13 cellular contexts compared by ENCODE assay signal in genomic region chr7:77765906-77766800, GRCh38. TPM values are rescaled to one million over a fixed set of nuclear protein-coding genes. Genes with fewer than 3 reads are reported as not detected.
DNase-seq lines count a peak whose midpoint lies in the region; ATAC-seq and TF ChIP-seq lines count a peak whose summit lies in the region.
"Had no signal": no experiment of that assay in that cellular context is flagged by ENCODE, and none has a peak within 500 bp of the region (broad histone marks: within the 10 kb centered on the region; RNA-seq: fewer than 3 reads in every experiment).

No MANE protein-coding gene starts in this region.

- no peak overlapping the region for H3K14ac ChIP-seq in mesenchymal stem cell (ENCODE audit: low read length in 2 of 2)

- POLR2A ChIA-PET in SK-N-SH (lab: Yijun Ruan, JAX): no interaction called here

- H3K9me3 ChIP-seq in mesenchymal stem cell (ENCODE audit: control insufficient read depth, low read length): no peaks in the 10 kb centered on the region
- H3K9me3 ChIP-seq in SK-N-SH: no peaks in the 10 kb centered on the region
- H3K9me3 ChIP-seq: BE2C, testis had no signal

- H3K36me3 ChIP-seq in mesenchymal stem cell (ENCODE audit: control insufficient read depth in 1 of 2, insufficient read depth in 2 of 2, low read depth in 1 of 2, low read length in 2 of 2) (peaks cover 0 to 27% of the 10 kb centered on the region in 2 experiments), SK-N-SH (replicated peaks in 1 of 2; ENCODE audit: control insufficient read depth in 1 of 2, insufficient read depth in 2 of 2, low read length in 1 of 2) (peaks cover 8 to 24% of the 10 kb centered on the region in 2 experiments)

- CTCF ChIA-PET in SK-N-SH (lab: Yijun Ruan, JAX): interaction anchor here (0.6 to 3.7 kb wide), 7 partner anchors 17 to 116 kb away, joined by 3 to 25 read pairs (median 4); no protein-coding TSS in a partner anchor

- H3K27me3 ChIP-seq in mesenchymal stem cell (ENCODE audit: control insufficient read depth in 1 of 2, insufficient read depth in 1 of 2, low read length in 2 of 2) (no peaks in the 10 kb centered on the region), SK-N-SH (ENCODE audit: insufficient read depth) (no peaks in the 10 kb centered on the region)
- H3K27me3 ChIP-seq: BE2C, cardiac muscle cell, testis had no signal

- H4K20me1 ChIP-seq in SK-N-SH (ENCODE audit: insufficient read depth): no peaks in the 10 kb centered on the region

- H2BK120ac ChIP-seq in mesenchymal stem cell (ENCODE audit: low read depth, low read length): no peak overlapping the region

- H3K4me1 ChIP-seq in mesenchymal stem cell (ENCODE audit: control insufficient read depth, insufficient read depth, low read depth, low read length): peaks cover 11% of the 10 kb centered on the region
- no peaks in the 10 kb centered on the region for H3K4me1 ChIP-seq in SK-N-SH (ENCODE audit: control insufficient read depth in 1 of 2, insufficient read depth in 2 of 2, low read depth in 1 of 2, low read length in 1 of 2)
- H3K4me1 ChIP-seq: BE2C, testis had no signal

- H4K91ac ChIP-seq in mesenchymal stem cell (ENCODE audit: low read length): peak overlapping the region; percentile 25

- H2AFZ ChIP-seq in mesenchymal stem cell (ENCODE audit: low read depth, low read length): no peak overlapping the region
- H2AFZ ChIP-seq in SK-N-SH (ENCODE audit: low read depth): no peak overlapping the region

- H3K9ac ChIP-seq in mesenchymal stem cell (ENCODE audit: low read length) (no peak overlapping the region), SK-N-SH (no peak overlapping the region)

- H3K27ac ChIP-seq in mesenchymal stem cell (ENCODE audit: low read length, poor library complexity, severe bottlenecking) (peak overlapping the region; percentile 97), SK-N-SH (ENCODE audit: low read depth in 2 of 2, low read length in 1 of 2) (no peak overlapping the region)
- H3K27ac ChIP-seq: cardiac muscle cell, testis had no signal

- DNase-seq in AG08396 (ENCODE audit: low spot score): peak; percentile 5
- peak; percentile 9 for DNase-seq in HCEC 1CT
- DNase-seq in choroid plexus epithelial cell (ENCODE audit: low read depth): peak; percentile 18
- DNase-seq in mesenchymal stem cell: peak; percentile 53
- DNase-seq in SK-N-SH: no peak
- DNase-seq in stimulated activated CD4-positive, alpha-beta T cell treated with anti-CD3 and anti-CD28 coated beads, Interleukin-4, amount 100 ng/mL, for 1 hour: no peak
- DNase-seq: activated T-cell treated with anti-CD3 and anti-CD28 coated beads, Interleukin-2, amount 50 U/mL, for 48 hours; BE2C; NCI-H2171 treated with DMSO at 0.1 percent for 48 hours; testis had no signal

- TF ChIP-seq CTCF in choroid plexus epithelial cell (conservative IDR thresholded peaks at IDR 0.05; ENCODE audit: low read depth, low read length) (no peak), SK-N-SH (IDR thresholded peaks at IDR 0.05) (no peak)

- no peak overlapping the region for H3K4ac ChIP-seq in mesenchymal stem cell (ENCODE audit: low read depth in 1 of 2, low read length in 2 of 2)

- peaks cover 39% of the 10 kb centered on the region for H3K79me2 ChIP-seq in SK-N-SH (ENCODE audit: insufficient read depth)

- peaks cover 5% of the 10 kb centered on the region for H3K79me1 ChIP-seq in mesenchymal stem cell (replicated peaks; ENCODE audit: low read length, poor library complexity, severe bottlenecking)

- H2AK5ac ChIP-seq in mesenchymal stem cell (ENCODE audit: low read length, severe bottlenecking): peak overlapping the region; percentile 99

- no peaks in the 10 kb centered on the region for H3F3A ChIP-seq in SK-N-SH (replicated peaks; ENCODE audit: insufficient read depth)

- TF ChIP-seq RAD21 in SK-N-SH (IDR thresholded peaks at IDR 0.05; ENCODE audit: low read length): no peak

- no peak for TF ChIP-seq EP300 in SK-N-SH (IDR thresholded peaks at IDR 0.05; ENCODE audit: borderline replicate concordance in 1 of 2, low read depth in 1 of 2, low read length in 1 of 2)

- H2BK12ac ChIP-seq in mesenchymal stem cell (ENCODE audit: low read length in 2 of 2): no peak overlapping the region

- H3K18ac ChIP-seq in mesenchymal stem cell (ENCODE audit: low read depth in 1 of 2, low read length in 2 of 2): no peak overlapping the region

- no peaks in the 10 kb centered on the region for H3K9me2 ChIP-seq in SK-N-SH

- H3K4me3 ChIP-seq in choroid plexus epithelial cell (ENCODE audit: low read depth, low read length) (no peak overlapping the region), mesenchymal stem cell (ENCODE audit: insufficient read depth in 1 of 2, low read depth in 1 of 2, low read length in 2 of 2) (no peak overlapping the region), SK-N-SH (ENCODE audit: low read depth in 2 of 2, low read length in 1 of 2) (no peak overlapping the region)
- H3K4me3 ChIP-seq: cardiac muscle cell, testis had no signal

- no peak overlapping the region for H3K23ac ChIP-seq in mesenchymal stem cell (ENCODE audit: low read length in 2 of 2)

- no peak overlapping the region for H4K8ac ChIP-seq in mesenchymal stem cell (ENCODE audit: low read length)

- H2BK15ac ChIP-seq in mesenchymal stem cell (ENCODE audit: low read depth, poor library complexity, severe bottlenecking): no peak overlapping the region

- 71% methylated on average over 4 of the region's 4 CpGs for WGBS in mesenchymal stem cell
- WGBS in SK-N-SH (ENCODE audit: low lambda C conversion rate): 94% methylated on average over 4 of the region's 4 CpGs

- ATAC-seq in GM21390 (IDR thresholded peaks at IDR 0.05; ENCODE audit: unreplicated experiment) (no peak), GM19351 (IDR thresholded peaks at IDR 0.05; ENCODE audit: unreplicated experiment) (no peak)

- H2BK5ac ChIP-seq in mesenchymal stem cell (ENCODE audit: low read depth, low read length, poor library complexity, severe bottlenecking): peak overlapping the region; percentile 86

- H3K4me2 ChIP-seq in mesenchymal stem cell (ENCODE audit: low read length, poor library complexity, severe bottlenecking) (no peak overlapping the region), SK-N-SH (no peak overlapping the region)

TF ChIP-seq in SK-N-SH, 30 proteins besides CTCF, POLR2A, EP300 and RAD21 (continues in another document):
- TF ChIP-seq MEF2A (IDR thresholded peaks at IDR 0.05; ENCODE audit: borderline replicate concordance, low read depth): no peak
- TF ChIP-seq FOSL2 (IDR thresholded peaks at IDR 0.05; ENCODE audit: borderline replicate concordance, low read depth): no peak
- TF ChIP-seq MXI1 (IDR thresholded peaks at IDR 0.05; ENCODE audit: low read depth, low read length): no peak
- TF ChIP-seq YY1 (IDR thresholded peaks at IDR 0.05; ENCODE audit: low read depth): no peak
- no peak for TF ChIP-seq NFIC (IDR thresholded peaks at IDR 0.05; ENCODE audit: borderline replicate concordance)
- TF ChIP-seq GABPA (IDR thresholded peaks at IDR 0.05; ENCODE audit: low read depth): no peak
- no peak for TF ChIP-seq SMC3 (IDR thresholded peaks at IDR 0.05; ENCODE audit: low read depth, low read length)
- TF ChIP-seq, protein P1, sequence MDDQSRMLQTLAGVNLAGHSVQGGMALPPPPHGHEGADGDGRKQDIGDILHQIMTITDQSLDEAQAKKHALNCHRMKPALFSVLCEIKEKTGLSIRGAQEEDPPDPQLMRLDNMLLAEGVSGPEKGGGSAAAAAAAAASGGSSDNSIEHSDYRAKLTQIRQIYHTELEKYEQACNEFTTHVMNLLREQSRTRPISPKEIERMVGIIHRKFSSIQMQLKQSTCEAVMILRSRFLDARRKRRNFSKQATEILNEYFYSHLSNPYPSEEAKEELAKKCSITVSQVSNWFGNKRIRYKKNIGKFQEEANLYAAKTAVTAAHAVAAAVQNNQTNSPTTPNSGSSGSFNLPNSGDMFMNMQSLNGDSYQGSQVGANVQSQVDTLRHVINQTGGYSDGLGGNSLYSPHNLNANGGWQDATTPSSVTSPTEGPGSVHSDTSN (IDR thresholded peaks at IDR 0.05): no peak
- no peak for TF ChIP-seq JUND (IDR thresholded peaks at IDR 0.05)
- no peak for TF ChIP-seq POLR2AphosphoS5 (IDR thresholded peaks at IDR 0.05; ENCODE audit: low read depth, low read length)
- TF ChIP-seq FOXJ3 (CRISPR knock-in tag; IDR thresholded peaks at IDR 0.05): no peak
- TF ChIP-seq TCF12 (IDR thresholded peaks at IDR 0.05): no peak
- TF ChIP-seq, protein P2, sequence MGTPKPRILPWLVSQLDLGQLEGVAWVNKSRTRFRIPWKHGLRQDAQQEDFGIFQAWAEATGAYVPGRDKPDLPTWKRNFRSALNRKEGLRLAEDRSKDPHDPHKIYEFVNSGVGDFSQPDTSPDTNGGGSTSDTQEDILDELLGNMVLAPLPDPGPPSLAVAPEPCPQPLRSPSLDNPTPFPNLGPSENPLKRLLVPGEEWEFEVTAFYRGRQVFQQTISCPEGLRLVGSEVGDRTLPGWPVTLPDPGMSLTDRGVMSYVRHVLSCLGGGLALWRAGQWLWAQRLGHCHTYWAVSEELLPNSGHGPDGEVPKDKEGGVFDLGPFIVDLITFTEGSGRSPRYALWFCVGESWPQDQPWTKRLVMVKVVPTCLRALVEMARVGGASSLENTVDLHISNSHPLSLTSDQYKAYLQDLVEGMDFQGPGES (IDR thresholded peaks at IDR 0.05; ENCODE audit: low read depth, low read length): no peak
- no peak for TF ChIP-seq ELF1 (IDR thresholded peaks at IDR 0.05)
- TF ChIP-seq NRF1 (IDR thresholded peaks at IDR 0.05; ENCODE audit: low read depth, low read length): no peak

RNA-seq across cellular contexts. Expression of gene TMEM60, which starts 32.1 kb away (rescaled TPM):
- 32.3 TPM for polyA plus RNA-seq in mesenchymal stem cell (2013, experiment 1 of 2)
- 33.1 TPM for polyA plus RNA-seq in mesenchymal stem cell (2013, experiment 2 of 2)
- polyA plus RNA-seq in SK-N-SH (2012; rRNA removed): 24.8 and 32.5 TPM in 2 replicates
- 42.4 and 57.3 TPM in 2 replicates for polyA plus RNA-seq in SK-N-SH (2012; cell fraction: cytosol; rRNA removed)
- polyA plus RNA-seq in SK-N-SH (2012; cell fraction: nucleus; rRNA removed): 4.2 and 9.1 TPM in 2 replicates

RNA-seq across cellular contexts. Expression of gene PHTF2, which starts 32.4 kb away (rescaled TPM):
- 38.7 TPM for polyA plus RNA-seq in mesenchymal stem cell (2013, experiment 1 of 2)
- polyA plus RNA-seq in mesenchymal stem cell (2013, experiment 2 of 2): 38.4 TPM
- 21.2 and 29.1 TPM in 2 replicates for polyA plus RNA-seq in SK-N-SH (2012; rRNA removed)
- polyA plus RNA-seq in SK-N-SH (2012; cell fraction: cytosol; rRNA removed): 34.7 and 36.5 TPM in 2 replicates
- 7.9 and 20.6 TPM in 2 replicates for polyA plus RNA-seq in SK-N-SH (2012; cell fraction: nucleus; rRNA removed)

Comparison
In these comparisons a context has a peak if more than half of its experiments do, and no peak if none do; other contexts are left out.
1. DNase-seq: peak in AG08396 (single experiment), HCEC 1CT (single experiment), choroid plexus epithelial cell (single experiment) and mesenchymal stem cell (single experiment); none in SK-N-SH (single experiment) and stimulated activated CD4-positive, alpha-beta T cell treated with anti-CD3 and anti-CD28 coated beads, Interleukin-4, amount 100 ng/mL, for 1 hour (single experiment).